8 cellular contexts compared by ENCODE assay signal in genomic region chr9:137459601-137460362, GRCh38. TPM values are rescaled to one million over a fixed set of nuclear protein-coding genes. Genes with fewer than 3 reads are reported as not detected.
DNase-seq lines count a peak whose midpoint lies in the region; ATAC-seq and TF ChIP-seq lines count a peak whose summit lies in the region.

No MANE protein-coding gene starts in this region.

- no peaks in the 10 kb centered on the region for H3K27me3 Mint-ChIP-seq in activated CD8-positive, alpha-beta T cell treated with anti-CD3 and anti-CD28 coated beads for 36 hours

- H3K36me3 ChIP-seq in cardiac muscle cell, result no peaks in the 10 kb centered on the region
- peaks cover 23% of the 10 kb centered on the region for H3K36me3 ChIP-seq in skeletal muscle satellite cell (ENCODE audit: insufficient read depth, low read length)

- H3K4me2 ChIP-seq in skeletal muscle satellite cell (ENCODE audit: low read length), result peak overlapping the region; percentile 99

- no peak overlapping the region for H3K27ac ChIP-seq in cardiac muscle cell

- intact Hi-C loops in activated CD8-positive, alpha-beta T cell treated with anti-CD3 and anti-CD28 coated beads for 36 hours (cut with micrococcal nuclease), result no loop called here

- H3K4me3 ChIP-seq in cardiac muscle cell, result peak overlapping the region; percentile 51
- H3K4me3 ChIP-seq in skeletal muscle satellite cell (ENCODE audit: low read length), result peak overlapping the region; percentile 86

- peaks cover 37% of the 10 kb centered on the region for H3K4me1 Mint-ChIP-seq in activated CD8-positive, alpha-beta T cell treated with anti-CD3 and anti-CD28 coated beads for 36 hours (ENCODE audit: low read depth)

- H3K4me3 Mint-ChIP-seq in activated CD8-positive, alpha-beta T cell treated with anti-CD3 and anti-CD28 coated beads for 36 hours, result peak overlapping the region; percentile 57

- H3K9ac ChIP-seq in skeletal muscle satellite cell (ENCODE audit: low read depth, low read length), result peak overlapping the region; percentile 90

- H3K27me3 ChIP-seq in cardiac muscle cell, result peaks cover 18% of the 10 kb centered on the region
- no peaks in the 10 kb centered on the region for H3K27me3 ChIP-seq in skeletal muscle satellite cell (ENCODE audit: control insufficient read depth, insufficient read depth, low read length)

- ATAC-seq in GM21526 (IDR thresholded peaks at IDR 0.05; ENCODE audit: low FRiP score, unreplicated experiment) (peak; percentile 3), HG02623 (IDR thresholded peaks at IDR 0.05; ENCODE audit: unreplicated experiment) (no peak), GM21786 (IDR thresholded peaks at IDR 0.05; ENCODE audit: unreplicated experiment) (no peak)
- no peak for ATAC-seq in activated CD8-positive, alpha-beta T cell treated with anti-CD3 and anti-CD28 coated beads for 36 hours

- H3K36me3 Mint-ChIP-seq in activated CD8-positive, alpha-beta T cell treated with anti-CD3 and anti-CD28 coated beads for 36 hours (ENCODE audit: low read depth), result peaks cover 18% of the 10 kb centered on the region

- CTCF ChIA-PET in activated CD8-positive, alpha-beta T cell treated with anti-CD3 and anti-CD28 coated beads for 36 hours (lab: Charles Lee), result interaction anchor here (1.0 to 1.5 kb wide), 3 partner anchors 14 to 158 kb away, joined by 3 to 4 read pairs (median 3); partner anchors contain the start of gene EXD3

- peak overlapping the region; percentile 91 for H3K27ac Mint-ChIP-seq in activated CD8-positive, alpha-beta T cell treated with anti-CD3 and anti-CD28 coated beads for 36 hours

- POLR2A ChIA-PET in activated CD8-positive, alpha-beta T cell treated with anti-CD3 and anti-CD28 coated beads for 36 hours (lab: Charles Lee), result no interaction called here

- H3K4me1 ChIP-seq in cardiac muscle cell (ENCODE audit: low read depth) (peaks cover 6% of the 10 kb centered on the region), skeletal muscle satellite cell (ENCODE audit: control insufficient read depth, insufficient read depth, low read length) (peaks cover 37% of the 10 kb centered on the region)

- H3K9me3 ChIP-seq in cardiac muscle cell (ENCODE audit: low read depth) (no peaks in the 10 kb centered on the region), skeletal muscle satellite cell (replicated peaks; ENCODE audit: low read length) (no peaks in the 10 kb centered on the region)

- H3K9me3 Mint-ChIP-seq in activated CD8-positive, alpha-beta T cell treated with anti-CD3 and anti-CD28 coated beads for 36 hours, result no peaks in the 10 kb centered on the region

- DNase-seq in activated CD8-positive, alpha-beta T cell treated with anti-CD3 and anti-CD28 coated beads for 36 hours, result no peak
- DNase-seq in cardiac muscle cell (ENCODE audit: low read depth in 1 of 2, low spot score in 1 of 2), result no peak
- DNase-seq in CD1c-positive myeloid dendritic cell (ENCODE audit: extremely low spot score), result no peak
- no peak for DNase-seq in GM03348 (ENCODE audit: low spot score)

- no peak for TF ChIP-seq CTCF in activated CD8-positive, alpha-beta T cell treated with anti-CD3 and anti-CD28 coated beads for 36 hours (IDR thresholded peaks at IDR 0.05)
- no peak for TF ChIP-seq CTCF in cardiac muscle cell (IDR thresholded peaks at IDR 0.05; ENCODE audit: low read depth, low read length)

RNA-seq across cellular contexts. Expression of gene NSMF, which starts 0.6 kb away (rescaled TPM):
- total RNA-seq in activated CD8-positive, alpha-beta T cell treated with anti-CD3 and anti-CD28 coated beads for 36 hours, result 100 to 1,000 TPM; 112 to 116 TPM
- total RNA-seq in cardiac muscle cell, result 75.6 and 107 TPM in 2 replicates
- 73.0 and 113 TPM in 2 replicates for polyA plus RNA-seq in cardiac muscle cell
- total RNA-seq in skeletal muscle satellite cell (2012; rRNA removed), result 40.8 and 46.6 TPM in 2 replicates

RNA-seq across cellular contexts. Expression of gene ENTPD8, which starts 18.6 kb away (rescaled TPM):
- total RNA-seq in activated CD8-positive, alpha-beta T cell treated with anti-CD3 and anti-CD28 coated beads for 36 hours, result not detected
- 0.51 and 0.56 TPM in 2 replicates for total RNA-seq in cardiac muscle cell
- 0.15 and 1.7 TPM in 2 replicates for polyA plus RNA-seq in cardiac muscle cell
- total RNA-seq in skeletal muscle satellite cell (2012; rRNA removed), result not detected in 2 replicates

RNA-seq across cellular contexts. Expression of gene NOXA1, which starts 36.6 kb away (rescaled TPM):
- total RNA-seq in activated CD8-positive, alpha-beta T cell treated with anti-CD3 and anti-CD28 coated beads for 36 hours, result under 1 TPM; 0.72 to 0.95 TPM
- total RNA-seq in cardiac muscle cell, result 6.8 and 12.0 TPM in 2 replicates
- polyA plus RNA-seq in cardiac muscle cell, result 8.1 and 14.9 TPM in 2 replicates
- 0.25 TPM in 1 of 2 replicates, not detected in the other for total RNA-seq in skeletal muscle satellite cell (2012; rRNA removed)

RNA-seq across cellular contexts. Expression of gene EXD3, which starts 36.8 kb away (rescaled TPM):
- total RNA-seq in activated CD8-positive, alpha-beta T cell treated with anti-CD3 and anti-CD28 coated beads for 36 hours, result 1 to 10 TPM; 8.1 to 9.0 TPM
- total RNA-seq in cardiac muscle cell, result 14.3 and 72.1 TPM in 2 replicates
- 32.3 and 52.4 TPM in 2 replicates for polyA plus RNA-seq in cardiac muscle cell
- total RNA-seq in skeletal muscle satellite cell (2012; rRNA removed), result 2.4 and 4.6 TPM in 2 replicates
